8 cellular contexts compared by ENCODE assay signal in the genomic region with DNA sequence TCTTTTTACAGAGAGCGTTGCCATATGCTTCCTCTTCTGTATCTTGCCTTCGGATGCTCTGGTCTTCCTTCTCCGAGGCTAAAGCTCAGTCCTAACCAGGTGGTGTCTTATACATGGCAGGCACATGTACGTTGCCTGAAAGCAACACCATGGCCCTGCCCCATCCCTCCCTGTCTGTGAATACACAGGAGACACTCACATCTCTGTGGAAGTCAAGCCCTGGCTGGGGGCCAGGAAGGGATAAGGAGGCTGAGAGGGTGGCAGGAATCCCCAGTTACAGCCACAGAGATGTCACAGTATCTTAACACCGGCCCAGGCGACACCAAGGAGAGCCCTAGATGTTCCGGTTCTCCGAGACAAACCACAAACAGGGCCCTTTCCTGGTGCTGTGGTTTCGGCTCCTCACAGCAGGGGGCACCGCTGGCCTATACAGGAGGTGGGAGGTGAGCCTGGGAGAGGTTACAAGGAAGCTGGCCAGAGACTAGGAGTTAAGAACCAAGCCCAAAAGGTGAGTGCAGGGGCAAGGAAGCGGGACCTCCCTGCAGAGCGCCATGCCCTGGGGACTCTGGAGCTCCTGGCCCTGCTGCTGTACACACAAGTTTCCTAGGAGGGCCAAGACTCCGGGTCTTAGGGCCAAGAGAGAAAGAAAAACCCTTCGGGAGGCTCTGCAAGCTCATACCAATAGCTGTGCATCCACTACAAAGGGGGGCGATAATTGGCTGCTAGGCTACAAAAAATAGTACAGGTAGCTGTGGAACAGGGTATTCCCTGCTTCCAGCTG. TPM values are rescaled to one million over a fixed set of nuclear protein-coding genes. Genes with fewer than 3 reads are reported as not detected.
DNase-seq lines count a peak whose midpoint lies in the region; ATAC-seq and TF ChIP-seq lines count a peak whose summit lies in the region.

No MANE protein-coding gene starts in this region.

- H3K36me3 Mint-ChIP-seq in activated CD8-positive, alpha-beta memory T cell treated with anti-CD3 and anti-CD28 coated beads, Interleukin-2, amount 10 ng/mL, durations not matched to agents 7 days and 5 days = no peaks in the 10 kb centered on the region
- H3K36me3 Mint-ChIP-seq in activated CD4-positive, alpha-beta T cell treated with anti-CD3 and anti-CD28 coated beads, Interleukin-2, amount 10 ng/mL, durations not matched to agents 24 days and 14 days (ENCODE audit: low read depth) = no peaks in the 10 kb centered on the region

- peak; percentile 55 for DNase-seq in activated CD8-positive, alpha-beta memory T cell treated with anti-CD3 and anti-CD28 coated beads, Interleukin-2, amount 10 ng/mL, durations not matched to agents 7 days and 5 days
- no peak for DNase-seq in activated CD8-positive, alpha-beta memory T cell treated with anti-CD3 and anti-CD28 coated beads, Interleukin-2, amount 50 U/mL, for 4 hours
- peak; percentile 37 for DNase-seq in NCI-H1092 treated with DMSO at 0.1 percent for 48 hours (lab: John Stamatoyannopoulos, UW)
- DNase-seq in activated CD4-positive, alpha-beta T cell treated with anti-CD3 and anti-CD28 coated beads, Interleukin-2, amount 10 ng/mL, durations not matched to agents 24 days and 14 days = peak; percentile 72
- DNase-seq in fibroblast of gingiva (ENCODE audit: low read depth) = peak; percentile 36
- no peak for DNase-seq in NCI-H524 treated with DMSO at 0.1 percent for 48 hours (lab: John Stamatoyannopoulos, UW)

- no peaks in the 10 kb centered on the region for H3K36me3 ChIP-seq in neural cell (ENCODE audit: insufficient read depth, low read length)

- intact Hi-C loops in activated CD4-positive, alpha-beta T cell treated with anti-CD3 and anti-CD28 coated beads, Interleukin-2, amount 10 ng/mL, durations not matched to agents 24 days and 14 days (cut with micrococcal nuclease) = no loop called here

- no peak overlapping the region for H3K4me3 ChIP-seq in neural cell (ENCODE audit: low read length)

- no peak overlapping the region for H2AFZ ChIP-seq in neural cell (ENCODE audit: low read depth, low read length)

- no peak for TF ChIP-seq EP300 in neural cell (conservative IDR thresholded peaks at IDR 0.05; ENCODE audit: poor library complexity, severe bottlenecking)

- H3K27ac Mint-ChIP-seq in activated CD8-positive, alpha-beta memory T cell treated with anti-CD3 and anti-CD28 coated beads, Interleukin-2, amount 10 ng/mL, durations not matched to agents 7 days and 5 days = no peak overlapping the region
- no peak overlapping the region for H3K27ac Mint-ChIP-seq in activated CD4-positive, alpha-beta T cell treated with anti-CD3 and anti-CD28 coated beads, Interleukin-2, amount 10 ng/mL, durations not matched to agents 24 days and 14 days

- H4K20me1 ChIP-seq in neural cell (ENCODE audit: insufficient read depth) = no peaks in the 10 kb centered on the region

- CTCF ChIA-PET in activated CD8-positive, alpha-beta memory T cell treated with anti-CD3 and anti-CD28 coated beads, Interleukin-2, amount 10 ng/mL, durations not matched to agents 7 days and 5 days (lab: Charles Lee) = interaction anchor here (0.6 to 2.8 kb wide), 3 partner anchors 53 to 259 kb away, joined by 3 to 18 read pairs (median 3); no protein-coding TSS in a partner anchor

- peak; percentile 38 for TF ChIP-seq RAD21 in neural cell (conservative IDR thresholded peaks at IDR 0.05)

- H3K79me2 ChIP-seq in neural cell (replicated peaks; ENCODE audit: insufficient read depth, low read length) = no peaks in the 10 kb centered on the region

- H3K9me2 ChIP-seq in neural cell (ENCODE audit: insufficient read depth, low read length) = no peaks in the 10 kb centered on the region

- H3K9me3 Mint-ChIP-seq in activated CD8-positive, alpha-beta memory T cell treated with anti-CD3 and anti-CD28 coated beads, Interleukin-2, amount 10 ng/mL, durations not matched to agents 7 days and 5 days (ENCODE audit: low read depth) = no peaks in the 10 kb centered on the region
- H3K9me3 Mint-ChIP-seq in activated CD4-positive, alpha-beta T cell treated with anti-CD3 and anti-CD28 coated beads, Interleukin-2, amount 10 ng/mL, durations not matched to agents 24 days and 14 days = no peaks in the 10 kb centered on the region

- no peak overlapping the region for H3K4me3 Mint-ChIP-seq in activated CD8-positive, alpha-beta memory T cell treated with anti-CD3 and anti-CD28 coated beads, Interleukin-2, amount 10 ng/mL, durations not matched to agents 7 days and 5 days
- no peak overlapping the region for H3K4me3 Mint-ChIP-seq in activated CD4-positive, alpha-beta T cell treated with anti-CD3 and anti-CD28 coated beads, Interleukin-2, amount 10 ng/mL, durations not matched to agents 24 days and 14 days

- H3K9ac ChIP-seq in neural cell (ENCODE audit: low read length) = no peak overlapping the region

- H3K27me3 Mint-ChIP-seq in activated CD8-positive, alpha-beta memory T cell treated with anti-CD3 and anti-CD28 coated beads, Interleukin-2, amount 10 ng/mL, durations not matched to agents 7 days and 5 days = peaks cover 10% of the 10 kb centered on the region
- peaks cover 9% of the 10 kb centered on the region for H3K27me3 Mint-ChIP-seq in activated CD4-positive, alpha-beta T cell treated with anti-CD3 and anti-CD28 coated beads, Interleukin-2, amount 10 ng/mL, durations not matched to agents 24 days and 14 days

- peak; percentile 57 for ATAC-seq in activated CD8-positive, alpha-beta memory T cell treated with anti-CD3 and anti-CD28 coated beads, Interleukin-2, amount 10 ng/mL, durations not matched to agents 7 days and 5 days
- no peak for ATAC-seq in GM21515 (IDR thresholded peaks at IDR 0.05; ENCODE audit: unreplicated experiment)

- no peak overlapping the region for H3K27ac ChIP-seq in neural cell (ENCODE audit: low read length)

- no peak overlapping the region for H3K4me2 ChIP-seq in neural cell (ENCODE audit: low read length)

- no peaks in the 10 kb centered on the region for H3K27me3 ChIP-seq in neural cell (ENCODE audit: insufficient read depth, low read depth, low read length)

- TF ChIP-seq CTCF in neural cell (IDR thresholded peaks at IDR 0.05; ENCODE audit: poor library complexity, severe bottlenecking) = no peak

- peaks cover 7% of the 10 kb centered on the region for H3K4me1 Mint-ChIP-seq in activated CD8-positive, alpha-beta memory T cell treated with anti-CD3 and anti-CD28 coated beads, Interleukin-2, amount 10 ng/mL, durations not matched to agents 7 days and 5 days
- peaks cover 2% of the 10 kb centered on the region for H3K4me1 Mint-ChIP-seq in activated CD4-positive, alpha-beta T cell treated with anti-CD3 and anti-CD28 coated beads, Interleukin-2, amount 10 ng/mL, durations not matched to agents 24 days and 14 days

- no peaks in the 10 kb centered on the region for H3K9me3 ChIP-seq in neural cell (ENCODE audit: low read length)

- no peaks in the 10 kb centered on the region for H3F3A ChIP-seq in neural cell (ENCODE audit: insufficient read depth, low read length, poor library complexity, severe bottlenecking)

TF ChIP-seq in neural cell, 6 proteins besides CTCF, POLR2A, EP300 and RAD21:
- TF ChIP-seq SMC3 (conservative IDR thresholded peaks at IDR 0.05; ENCODE audit: poor library complexity) (peak; percentile 31), EZH2 (IDR thresholded peaks at IDR 0.05; ENCODE audit: borderline replicate concordance, insufficient read depth, low read length, poor library complexity, severe bottlenecking) (no peak)

RNA-seq across cellular contexts. Expression of a gene that starts 41.7 kb away (rescaled TPM):
- total RNA-seq in activated CD8-positive, alpha-beta memory T cell treated with anti-CD3 and anti-CD28 coated beads, Interleukin-2, amount 10 ng/mL, durations not matched to agents 7 days and 5 days = not detected
- not detected in 2 replicates for total RNA-seq in activated CD4-positive, alpha-beta T cell treated with anti-CD3 and anti-CD28 coated beads, Interleukin-2, amount 10 ng/mL, durations not matched to agents 24 days and 14 days
- polyA plus RNA-seq in neural cell = not detected in 2 replicates
- not detected in 2 replicates for polyA minus RNA-seq in neural cell

Comparison
In these comparisons a context has a peak if more than half of its experiments do, and no peak if none do; other contexts are left out.
1. DNase-seq: peak in activated CD8-positive, alpha-beta memory T cell treated with anti-CD3 and anti-CD28 coated beads, Interleukin-2, amount 10 ng/mL, durations not matched to agents 7 days and 5 days (single experiment), NCI-H1092 treated with DMSO at 0.1 percent for 48 hours (single experiment), activated CD4-positive, alpha-beta T cell treated with anti-CD3 and anti-CD28 coated beads, Interleukin-2, amount 10 ng/mL, durations not matched to agents 24 days and 14 days (single experiment) and fibroblast of gingiva (single experiment); none in activated CD8-positive, alpha-beta memory T cell treated with anti-CD3 and anti-CD28 coated beads, Interleukin-2, amount 50 U/mL, for 4 hours (single experiment) and NCI-H524 treated with DMSO at 0.1 percent for 48 hours (single experiment).